ENCODE assay signal across 4 cellular contexts in the genomic region with DNA sequence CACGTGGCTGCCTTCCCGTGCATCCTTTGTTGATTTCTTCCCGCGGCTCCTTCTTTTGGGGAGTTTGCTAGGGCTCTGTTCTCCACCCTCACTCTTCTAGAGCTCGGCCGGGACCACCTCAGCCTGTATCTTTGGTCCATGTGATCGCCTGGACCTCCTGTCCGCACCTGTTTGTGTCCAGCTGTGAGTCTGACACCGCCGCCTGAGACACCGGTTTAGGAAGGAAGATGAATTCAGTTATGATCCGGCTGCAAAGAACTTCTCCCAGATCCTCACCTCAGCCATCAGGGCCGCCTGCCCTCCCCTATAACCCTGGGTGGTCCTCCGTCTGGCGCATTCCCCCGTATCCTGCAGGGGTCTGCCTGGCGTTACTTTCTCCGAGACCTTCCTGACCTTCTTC. TPM values are rescaled to one million over a fixed set of nuclear protein-coding genes. Genes with fewer than 3 reads are reported as not detected.
"Had no signal": no experiment of that assay in that cellular context is flagged by ENCODE, and none has a peak within 500 bp of the region (broad histone marks: within the 10 kb centered on the region; RNA-seq: fewer than 3 reads in every experiment).

No MANE protein-coding gene starts in this region.

- H3K4me3 ChIP-seq: GM12878 had no signal

- DNase-seq: GDM1, GF-D8 had no signal

RNA-seq across cellular contexts. Expression of a gene that starts 0.7 kb away (rescaled TPM):
- total RNA-seq: G401, GM12878 had no signal

RNA-seq across cellular contexts. Expression of a gene that starts 14.8 kb away (rescaled TPM):
- total RNA-seq: G401, GM12878 had no signal
- polyA plus RNA-seq: GM12878 had no signal
